Comparison of ENCODE assay signal across 19 cellular contexts in genomic region chr5:81763294-81763928, GRCh38.
"Had no signal": no experiment of that assay in that cellular context is flagged by ENCODE, and none has a peak within 500 bp of the region (broad histone marks: within the 10 kb centered on the region; RNA-seq: fewer than 3 reads in every experiment).

No MANE protein-coding gene starts in this region.

- H3K27me3 ChIP-seq: foreskin keratinocyte, heart left ventricle, right atrium auricular region, sigmoid colon, thyroid gland had no signal

- DNase-seq: cortex of kidney; erythroblast; foreskin keratinocyte; heart left ventricle; hippocampal formation; left colon; mucosa of descending colon; natural killer cell; occipital lobe; posterior cingulate gyrus; sigmoid colon; stimulated activated CD4-positive, alpha-beta T cell treated with anti-CD3 and anti-CD28 coated beads, Interleukin-2, amount 100 ng/mL, for 24 hours; stimulated activated CD4-positive, alpha-beta T cell treated with anti-CD3 and anti-CD28 coated beads, Interleukin-4, amount 100 ng/mL, for 4 hours; stimulated activated naive CD4-positive, alpha-beta T cell; thyroid gland had no signal

- H3K4me3 ChIP-seq: heart left ventricle, mucosa of descending colon, right atrium auricular region, sigmoid colon, skin epidermis, thyroid gland had no signal

- H3K4me1 ChIP-seq: right atrium auricular region, thyroid gland had no signal

- H3K27ac ChIP-seq: foreskin keratinocyte, right atrium auricular region, skin epidermis, thyroid gland had no signal

- ATAC-seq: foreskin keratinocyte, heart left ventricle, left colon, mucosa of descending colon, natural killer cell had no signal

- H3K9me3 ChIP-seq: heart left ventricle, mucosa of descending colon, right atrium auricular region, sigmoid colon, thyroid gland had no signal

- H3K36me3 ChIP-seq: heart left ventricle, right atrium auricular region, sigmoid colon, thyroid gland had no signal

- FAIRE-seq: endothelial cell of umbilical vein, urothelium cell line had no signal
